ENCODE assay signal across 12 cellular contexts in genomic region chr6:128696651-128697391, GRCh38.
DNase-seq lines count a peak whose midpoint lies in the region; ATAC-seq, FAIRE-seq and TF ChIP-seq lines count a peak whose summit lies in the region.
"Had no signal": no experiment of that assay in that cellular context is flagged by ENCODE, and none has a peak within 500 bp of the region (broad histone marks: within the 10 kb centered on the region; RNA-seq: fewer than 3 reads in every experiment).

No MANE protein-coding gene starts in this region.

- no peak for ATAC-seq in GM21786 (IDR thresholded peaks at IDR 0.05; ENCODE audit: unreplicated experiment)
- no peak for ATAC-seq in left cardiac atrium
- no peak for ATAC-seq in GM21619 (IDR thresholded peaks at IDR 0.05; ENCODE audit: unreplicated experiment)

- in situ Hi-C loops in Caki2 (cut with HindIII; ENCODE audit: low pct_unique_long_range_greater_than_20kb, low sequenced_read_pairs), result no loop called here
- in situ Hi-C loops in transverse colon (cut with MboI; ENCODE audit: low pct_ligation_motif_present in 1 of 4, low pct_unique_long_range_greater_than_20kb in 1 of 4, low sequenced_read_pairs in 3 of 4), result no loop called here

- TF ChIP-seq POLR2A in transverse colon (IDR thresholded peaks at IDR 0.05), result no peak

- H3K27ac ChIP-seq in transverse colon, result no peak overlapping the region
- H3K27ac ChIP-seq: skin epidermis, vagina had no signal

- H3K4me3 ChIP-seq in bronchial epithelial cell (ENCODE audit: low read depth, low read length) (no peak overlapping the region), transverse colon (no peak overlapping the region)
- H3K4me3 ChIP-seq: skin epidermis, vagina had no signal

- no peaks in the 10 kb centered on the region for H3K9me3 ChIP-seq in transverse colon
- H3K9me3 ChIP-seq: vagina had no signal

- no peaks in the 10 kb centered on the region for H3K27me3 ChIP-seq in bronchial epithelial cell (ENCODE audit: control insufficient read depth, insufficient read depth, low read length)
- no peaks in the 10 kb centered on the region for H3K27me3 ChIP-seq in transverse colon
- H3K27me3 ChIP-seq: vagina had no signal

- no peak for TF ChIP-seq EP300 in transverse colon (IDR thresholded peaks at IDR 0.05; ENCODE audit: low read depth)

- WGBS in transverse colon (ENCODE audit: low coverage in 1 of 2), 2 donors, result 57 to 61% methylated on average over 5 to 6 of the region's 6 CpGs

- TF ChIP-seq CTCF in bronchial epithelial cell (IDR thresholded peaks at IDR 0.05; ENCODE audit: insufficient read depth, low read length, severe bottlenecking), result no peak
- no peak for TF ChIP-seq CTCF in transverse colon (IDR thresholded peaks at IDR 0.05)

- H3K36me3 ChIP-seq in bronchial epithelial cell (ENCODE audit: control insufficient read depth, insufficient read depth, low read length) (no peaks in the 10 kb centered on the region), transverse colon (no peaks in the 10 kb centered on the region)
- H3K36me3 ChIP-seq: vagina had no signal

- H3K4me1 ChIP-seq in transverse colon, result no peaks in the 10 kb centered on the region
- H3K4me1 ChIP-seq: vagina had no signal

- peak; percentile 91 for FAIRE-seq in bronchial epithelial cell (lab: Jason Lieb, UNC)

- DNase-seq in Caki2 (ENCODE audit: low read depth), result peak; percentile 65
- peak; percentile 88 for DNase-seq in M059J (ENCODE audit: low read depth)
- peak; percentile 90 for DNase-seq in bronchial epithelial cell (ENCODE audit: low read depth)
- peak; percentile 41 to 79 for DNase-seq in lung microvascular endothelial cell (ENCODE audit: low read depth in 2 of 2)
- no peak for DNase-seq in left cardiac atrium
- no peak for DNase-seq in transverse colon
- DNase-seq: activated CD8-positive, alpha-beta memory T cell treated with anti-CD3 and anti-CD28 coated beads for 24 hours; T-helper 9 cell had no signal

- intact Hi-C loops in left cardiac atrium (cut with DNase I) (no loop called here), transverse colon (cut with DNase I; ENCODE audit: low total_unique reads) (no loop called here)

Comparison
In these comparisons a context has a peak if more than half of its experiments do, and no peak if none do; other contexts are left out.
1. DNase-seq: peak in Caki2 (single experiment), M059J (single experiment), bronchial epithelial cell (single experiment) and lung microvascular endothelial cell (2 of 2); none in left cardiac atrium (single experiment) and transverse colon (single experiment).